ENCODE assay signal across 12 cellular contexts in the genomic region with DNA sequence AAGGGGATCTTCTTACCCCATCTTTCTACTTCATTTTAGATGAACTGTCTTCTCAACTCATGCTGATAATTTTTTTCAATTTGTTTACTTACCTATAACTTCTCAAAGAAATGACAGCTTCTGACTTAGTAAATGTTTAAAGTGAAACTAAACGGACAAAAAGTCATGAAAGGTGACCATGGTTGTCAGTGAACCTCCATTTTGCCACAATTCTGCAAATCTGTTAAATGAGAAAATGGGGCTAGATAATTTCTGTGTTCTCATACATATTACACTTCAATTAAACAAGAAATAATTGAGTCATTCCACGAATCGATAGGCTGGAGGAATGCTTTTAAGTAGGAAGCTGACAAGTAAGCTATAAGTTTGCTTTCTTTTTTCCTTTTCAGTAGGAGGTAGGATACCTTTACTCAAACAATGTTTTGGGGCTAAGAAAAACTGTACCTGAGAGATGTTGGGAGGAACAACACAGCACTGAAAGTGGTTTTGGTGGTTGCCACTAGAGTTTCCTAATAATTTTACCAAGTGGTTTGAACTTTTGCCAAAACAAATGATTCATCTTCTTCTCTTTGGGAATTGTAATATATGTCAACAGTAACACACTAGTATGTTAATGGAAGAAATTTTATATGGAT. TPM values are rescaled to one million over a fixed set of nuclear protein-coding genes. Genes with fewer than 3 reads are reported as not detected.
DNase-seq lines count a peak whose midpoint lies in the region; ATAC-seq, FAIRE-seq and TF ChIP-seq lines count a peak whose summit lies in the region.
"Had no signal": no experiment of that assay in that cellular context is flagged by ENCODE, and none has a peak within 500 bp of the region (broad histone marks: within the 10 kb centered on the region; RNA-seq: fewer than 3 reads in every experiment).

No MANE protein-coding gene starts in this region.

- TF ChIP-seq CTCF in left ventricle myocardium inferior (IDR thresholded peaks at IDR 0.05; ENCODE audit: borderline replicate concordance) (no peak), astrocyte (IDR thresholded peaks at IDR 0.05; ENCODE audit: insufficient read depth, low read depth, low read length) (no peak)

- peaks cover 8% of the 10 kb centered on the region for H3K4me1 Mint-ChIP-seq in astrocyte (ENCODE audit: low read depth, unreplicated experiment)
- H3K4me1 Mint-ChIP-seq in naive thymus-derived CD8-positive, alpha-beta T cell: no peaks in the 10 kb centered on the region
- H3K4me1 Mint-ChIP-seq: stimulated activated naive CD8-positive, alpha-beta T cell treated with anti-CD3 and anti-CD28 coated beads, Interleukin-15, amount 100 ng/mL, for 72 hours had no signal

- H3K27ac ChIP-seq in left ventricle myocardium inferior (replicated peaks): no peak overlapping the region
- H3K27ac ChIP-seq in astrocyte (ENCODE audit: low read depth, low read length): no peak overlapping the region

- no peak overlapping the region for H3K27ac Mint-ChIP-seq in astrocyte (ENCODE audit: unreplicated experiment)
- H3K27ac Mint-ChIP-seq in naive thymus-derived CD8-positive, alpha-beta T cell: no peak overlapping the region
- H3K27ac Mint-ChIP-seq: activated CD8-positive, alpha-beta memory T cell treated with anti-CD3 and anti-CD28 coated beads, Interleukin-2, amount 10 ng/mL, durations not matched to agents 7 days and 5 days; CD14-positive monocyte; stimulated activated naive CD8-positive, alpha-beta T cell treated with anti-CD3 and anti-CD28 coated beads, Interleukin-15, amount 100 ng/mL, for 72 hours had no signal

- FAIRE-seq in astrocyte (lab: Jason Lieb, UNC) (no peak), islet of Langerhans (lab: Jason Lieb, UNC) (peak; percentile 61)

- H3K79me2 ChIP-seq in astrocyte (ENCODE audit: insufficient read depth, low read length): no peaks in the 10 kb centered on the region

- no peaks in the 10 kb centered on the region for H4K20me1 ChIP-seq in astrocyte (ENCODE audit: insufficient read depth, low read length)

- H3K9me3 ChIP-seq in left ventricle myocardium inferior (replicated peaks) (no peaks in the 10 kb centered on the region), astrocyte (ENCODE audit: insufficient read depth, low read depth, low read length) (no peaks in the 10 kb centered on the region)

- H3K9ac ChIP-seq in astrocyte (ENCODE audit: low read length): peak overlapping the region; percentile 52

- H3K27me3 ChIP-seq in left ventricle myocardium inferior (ENCODE audit: low read depth) (peaks cover 3% of the 10 kb centered on the region), astrocyte (ENCODE audit: insufficient read depth, low read length) (no peaks in the 10 kb centered on the region)

- H3K36me3 Mint-ChIP-seq in astrocyte (ENCODE audit: low read depth, unreplicated experiment): no peaks in the 10 kb centered on the region
- H3K36me3 Mint-ChIP-seq in naive thymus-derived CD8-positive, alpha-beta T cell: no peaks in the 10 kb centered on the region
- H3K36me3 Mint-ChIP-seq: activated CD8-positive, alpha-beta memory T cell treated with anti-CD3 and anti-CD28 coated beads, Interleukin-2, amount 10 ng/mL, durations not matched to agents 7 days and 5 days; CD14-positive monocyte had no signal

- no peaks in the 10 kb centered on the region for H3K27me3 Mint-ChIP-seq in astrocyte (ENCODE audit: low read depth, unreplicated experiment)
- peaks cover 0 to 2% (median 0%) of the 10 kb centered on the region in 5 donors for H3K27me3 Mint-ChIP-seq in naive thymus-derived CD8-positive, alpha-beta T cell
- H3K27me3 Mint-ChIP-seq: stimulated activated naive CD8-positive, alpha-beta T cell treated with anti-CD3 and anti-CD28 coated beads, Interleukin-15, amount 100 ng/mL, for 72 hours had no signal

- DNase-seq in left ventricle myocardium inferior: no peak
- DNase-seq in left cardiac atrium: no peak
- DNase-seq in astrocyte (ENCODE audit: low read depth): peak; percentile 34
- no peak for DNase-seq in activated CD4-positive, alpha-beta T cell treated with anti-CD3 and anti-CD28 coated beads for 4 hours
- DNase-seq in naive thymus-derived CD8-positive, alpha-beta T cell: no peak
- no peak for DNase-seq in hepatic stellate cell (ENCODE audit: low spot score)
- DNase-seq: activated CD8-positive, alpha-beta memory T cell treated with anti-CD3 and anti-CD28 coated beads, Interleukin-2, amount 10 ng/mL, durations not matched to agents 7 days and 5 days; nucleus accumbens; stimulated activated naive CD8-positive, alpha-beta T cell treated with anti-CD3 and anti-CD28 coated beads, Interleukin-15, amount 100 ng/mL, for 72 hours had no signal

- peaks cover 2% of the 10 kb centered on the region for H3K9me3 Mint-ChIP-seq in astrocyte (ENCODE audit: unreplicated experiment)
- no peaks in the 10 kb centered on the region for H3K9me3 Mint-ChIP-seq in naive thymus-derived CD8-positive, alpha-beta T cell

- POLR2A ChIA-PET in naive thymus-derived CD8-positive, alpha-beta T cell (lab: Charles Lee): no interaction called here

- ATAC-seq in left cardiac atrium (no peak), GM18907 (IDR thresholded peaks at IDR 0.05; ENCODE audit: unreplicated experiment) (no peak)
- ATAC-seq in naive thymus-derived CD8-positive, alpha-beta T cell: no peak
- ATAC-seq: activated CD8-positive, alpha-beta memory T cell treated with anti-CD3 and anti-CD28 coated beads, Interleukin-2, amount 10 ng/mL, durations not matched to agents 7 days and 5 days; stimulated activated naive CD8-positive, alpha-beta T cell treated with anti-CD3 and anti-CD28 coated beads, Interleukin-15, amount 100 ng/mL, for 72 hours had no signal

- peak overlapping the region; percentile 81 for H3K4me2 ChIP-seq in astrocyte (ENCODE audit: low read length)

- H2AFZ ChIP-seq in astrocyte (ENCODE audit: low read depth, low read length): peak overlapping the region; percentile 38

- H3K4me3 ChIP-seq in left ventricle myocardium inferior (peak overlapping the region; percentile 5), astrocyte (ENCODE audit: insufficient read depth, low read depth, low read length) (peak overlapping the region; percentile 50)

- peak overlapping the region; percentile 30 for H3K4me3 Mint-ChIP-seq in astrocyte (ENCODE audit: unreplicated experiment)
- H3K4me3 Mint-ChIP-seq in naive thymus-derived CD8-positive, alpha-beta T cell: peak overlapping the region in 1 of 10 donors; percentile 1
- H3K4me3 Mint-ChIP-seq: activated CD8-positive, alpha-beta memory T cell treated with anti-CD3 and anti-CD28 coated beads, Interleukin-2, amount 10 ng/mL, durations not matched to agents 7 days and 5 days; stimulated activated naive CD8-positive, alpha-beta T cell treated with anti-CD3 and anti-CD28 coated beads, Interleukin-15, amount 100 ng/mL, for 72 hours had no signal

- H3K4me1 ChIP-seq in left ventricle myocardium inferior (no peaks in the 10 kb centered on the region), astrocyte (ENCODE audit: insufficient read depth, low read length) (peaks cover 8% of the 10 kb centered on the region)

- intact Hi-C loops in left ventricle myocardium inferior (cut with micrococcal nuclease) (no loop called here), left cardiac atrium (cut with DNase I) (no loop called here)

- H3K36me3 ChIP-seq in left ventricle myocardium inferior: no peaks in the 10 kb centered on the region
- no peaks in the 10 kb centered on the region for H3K36me3 ChIP-seq in astrocyte (ENCODE audit: insufficient read depth, low read length)

RNA-seq across cellular contexts. Expression of gene DYNAP, which starts 17.1 kb away (rescaled TPM):
- total RNA-seq in left ventricle myocardium inferior: not detected
- not detected for total RNA-seq in left cardiac atrium
- not detected in 2 replicates for total RNA-seq in astrocyte
- total RNA-seq in naive thymus-derived CD8-positive, alpha-beta T cell: not detected
- not detected for polyA plus RNA-seq in naive thymus-derived CD8-positive, alpha-beta T cell
- total RNA-seq: activated CD8-positive, alpha-beta memory T cell treated with anti-CD3 and anti-CD28 coated beads, Interleukin-2, amount 10 ng/mL, durations not matched to agents 7 days and 5 days had no signal
- polyA plus RNA-seq: CD14-positive monocyte had no signal
